26 cellular contexts compared by ENCODE assay signal in the genomic region with DNA sequence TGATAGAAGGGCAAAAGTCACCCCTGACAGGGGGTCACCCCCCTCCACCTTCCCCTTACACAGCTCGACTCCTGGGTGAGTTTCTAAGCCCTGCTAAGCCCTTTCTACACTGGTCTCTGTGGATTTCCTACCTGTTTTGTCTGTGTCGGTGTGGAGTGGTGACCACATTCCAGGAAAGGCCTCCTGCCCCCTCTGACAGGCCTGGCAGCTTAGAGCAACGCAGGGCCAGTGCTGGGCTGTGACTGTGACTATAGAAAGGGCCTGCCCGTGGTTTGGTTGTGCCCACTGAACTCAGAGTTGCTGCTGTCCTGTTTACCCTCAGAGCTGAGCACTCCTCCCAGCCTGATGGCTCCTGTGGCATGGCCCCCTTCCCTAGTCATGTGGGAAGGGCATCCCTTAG.
DNase-seq lines count a peak whose midpoint lies in the region; ATAC-seq, FAIRE-seq and TF ChIP-seq lines count a peak whose summit lies in the region.
"Had no signal": no experiment of that assay in that cellular context is flagged by ENCODE, and none has a peak within 500 bp of the region (broad histone marks: within the 10 kb centered on the region; RNA-seq: fewer than 3 reads in every experiment).

No MANE protein-coding gene starts in this region.

- no peaks in the 10 kb centered on the region for H3K9me3 ChIP-seq in HepG2 (ENCODE audit: low read length)
- no peaks in the 10 kb centered on the region for H3K9me3 ChIP-seq in right lobe of liver
- no peaks in the 10 kb centered on the region for H3K9me3 ChIP-seq in osteoblast (ENCODE audit: low read depth, low read length)

- H3K27me3 ChIP-seq in HepG2 (ENCODE audit: control insufficient read depth in 1 of 2, insufficient read depth in 2 of 2, low read length in 2 of 2) (peaks cover 1 to 28% of the 10 kb centered on the region in 2 experiments; a peak in 2 of 5 replicates), right lobe of liver (no peaks in the 10 kb centered on the region), osteoblast (ENCODE audit: insufficient read depth, low read length) (no peaks in the 10 kb centered on the region)

- DNase-seq in HepG2 (ENCODE audit: low spot score) (no peak), right lobe of liver (no peak), osteoblast (ENCODE audit: insufficient read length, low spot score, missing footprints) (peak; percentile 27), NCI-H1694 (lab: John Stamatoyannopoulos, UW) (no peak), cortex of kidney (lab: John Stamatoyannopoulos, UW) (no peak)
- no peak for DNase-seq in central memory CD8-positive, alpha-beta T cell (ENCODE audit: low spot score in 2 of 2)
- DNase-seq: CD8-positive, alpha-beta memory T cell; DMS 273 treated with DMSO at 0.1 percent for 48 hours; DMS79 treated with DMSO at 0.1 percent for 48 hours; GF-D8; NCI-H1092 treated with DMSO at 0.1 percent for 48 hours; NCI-H1436; NCI-H187 treated with DMSO at 0.1 percent for 48 hours; NCI-H2107; NCI-H446 treated with DMSO at 0.1 percent for 48 hours; NCI-H526; NCI-H82; PC-9; RPMI8226; SHP77 had no signal

- TF ChIP-seq POLR2A in HepG2 (IDR thresholded peaks at IDR 0.05; ENCODE audit: insufficient read depth in 1 of 2, low read depth in 2 of 2, low read length in 2 of 2) (no peak), right lobe of liver (IDR thresholded peaks at IDR 0.05) (no peak)

- 0% methylated on average over 3 of the region's 4 CpGs for WGBS in HepG2 (ENCODE audit: low lambda C conversion rate)
- 72% methylated on average over 2 of the region's 4 CpGs for WGBS in right lobe of liver (ENCODE audit: insufficient coverage, low coverage, low lambda C conversion rate, missing lambda C conversion rate)

- H2AFZ ChIP-seq in HepG2 (ENCODE audit: low read length) = no peak overlapping the region
- no peak overlapping the region for H2AFZ ChIP-seq in osteoblast (ENCODE audit: low read length)
- H2AFZ ChIP-seq: PC-9 had no signal

- H3K9ac ChIP-seq in HepG2 (ENCODE audit: insufficient read depth, low read depth, low read length) = no peak overlapping the region
- H3K9ac ChIP-seq: KMS-11 had no signal

- CTCF ChIA-PET in HepG2 (lab: Yijun Ruan, JAX; ENCODE audit: low intra/inter-chr PET ratio, low total read pairs) = no interaction called here

- no TSS peak for BruUV-seq in HepG2 (replicated peaks; lab: Mats Ljungman, UMichigan)

- peak overlapping the region; percentile 38 for H3K27ac Mint-ChIP-seq in central memory CD8-positive, alpha-beta T cell (ENCODE audit: low read depth)
- no peak overlapping the region for H3K27ac Mint-ChIP-seq in stimulated activated memory B cell treated with anti-CD40 and anti-IgM and Interleukin-4, amounts not matched to agents 10 μg/mL and 1 μg/mL and 100 μg/mL, for 72 hours
- H3K27ac Mint-ChIP-seq: IgD-negative memory B cell had no signal

- no peak for FAIRE-seq in HepG2 (lab: Jason Lieb, UNC)
- FAIRE-seq: GM12891 had no signal

- TF ChIP-seq EP300 in HepG2 (IDR thresholded peaks at IDR 0.05; ENCODE audit: low read depth in 2 of 2, low read length in 2 of 2) (no peak), HepG2 (CRISPR knock-in tag; IDR thresholded peaks at IDR 0.05; ENCODE audit: borderline replicate concordance) (no peak)

- in situ Hi-C loops in HepG2 (cut with HindIII; ENCODE audit: extremely low pct_ligation_motif_present, low pct_unique_long_range_greater_than_20kb) = no loop called here

- POLR2A ChIA-PET in HepG2 (lab: Yijun Ruan, JAX) = no interaction called here

- H4K20me1 ChIP-seq in HepG2 (ENCODE audit: insufficient read depth, low read length) (no peaks in the 10 kb centered on the region), osteoblast (ENCODE audit: insufficient read depth, low read length) (no peaks in the 10 kb centered on the region)

- H3K36me3 ChIP-seq in HepG2 (replicated peaks in 1 of 2; ENCODE audit: control insufficient read depth in 1 of 2, insufficient read depth in 2 of 2, low read length in 2 of 2) (no peaks in the 10 kb centered on the region), right lobe of liver (no peaks in the 10 kb centered on the region), osteoblast (ENCODE audit: insufficient read depth, low read length) (no peaks in the 10 kb centered on the region)

- H3K4me1 ChIP-seq in HepG2 (ENCODE audit: insufficient read depth, low read length) (peaks cover 11% of the 10 kb centered on the region), right lobe of liver (no peaks in the 10 kb centered on the region), osteoblast (ENCODE audit: insufficient read depth, low read length) (peaks cover 18% of the 10 kb centered on the region)

- H3K36me3 Mint-ChIP-seq in central memory CD8-positive, alpha-beta T cell (ENCODE audit: insufficient read depth) = peaks cover 4% of the 10 kb centered on the region
- H3K36me3 Mint-ChIP-seq in stimulated activated memory B cell treated with anti-CD40 and anti-IgM and Interleukin-4, amounts not matched to agents 10 μg/mL and 1 μg/mL and 100 μg/mL, for 72 hours = no peaks in the 10 kb centered on the region
- H3K36me3 Mint-ChIP-seq: IgD-negative memory B cell had no signal

- no peaks in the 10 kb centered on the region for H3K27me3 Mint-ChIP-seq in central memory CD8-positive, alpha-beta T cell
- no peaks in the 10 kb centered on the region for H3K27me3 Mint-ChIP-seq in stimulated activated memory B cell treated with anti-CD40 and anti-IgM and Interleukin-4, amounts not matched to agents 10 μg/mL and 1 μg/mL and 100 μg/mL, for 72 hours
- H3K27me3 Mint-ChIP-seq: CD8-positive, alpha-beta memory T cell had no signal

- no peaks in the 10 kb centered on the region for H3K9me3 Mint-ChIP-seq in central memory CD8-positive, alpha-beta T cell
- no peaks in the 10 kb centered on the region for H3K9me3 Mint-ChIP-seq in stimulated activated memory B cell treated with anti-CD40 and anti-IgM and Interleukin-4, amounts not matched to agents 10 μg/mL and 1 μg/mL and 100 μg/mL, for 72 hours
- H3K9me3 Mint-ChIP-seq: CD8-positive, alpha-beta memory T cell; IgD-negative memory B cell had no signal

- TF ChIP-seq RAD21 in HepG2 (CRISPR knock-in tag; IDR thresholded peaks at IDR 0.05) = no peak

- no peak overlapping the region for H3K27ac ChIP-seq in HepG2 (ENCODE audit: extremely low read length, insufficient read depth, low read length)
- no peak overlapping the region for H3K27ac ChIP-seq in right lobe of liver
- H3K27ac ChIP-seq in osteoblast (ENCODE audit: low read depth, low read length) = no peak overlapping the region
- H3K27ac ChIP-seq: C4-2B, KMS-11, PC-9 had no signal

- no peak for TF ChIP-seq CTCF in HepG2 (CRISPR knock-in tag; IDR thresholded peaks at IDR 0.05)
- TF ChIP-seq CTCF in right lobe of liver (IDR thresholded peaks at IDR 0.05) = no peak
- TF ChIP-seq CTCF in osteoblast (IDR thresholded peaks at IDR 0.05; ENCODE audit: extremely low read depth, low read depth, low read length) = no peak

- H3K79me2 ChIP-seq in HepG2 (ENCODE audit: insufficient read depth, low read length) (no peaks in the 10 kb centered on the region), osteoblast (ENCODE audit: insufficient read depth, low read length) (no peaks in the 10 kb centered on the region)

- H3K4me3 ChIP-seq in HepG2 (replicated peaks in 1 of 3; ENCODE audit: insufficient read depth in 1 of 3, low read depth in 2 of 3, low read length in 3 of 3) (no peak overlapping the region; a peak in 1 of 6 replicates), right lobe of liver (no peak overlapping the region), osteoblast (ENCODE audit: insufficient read depth, low read length) (no peak overlapping the region)
- H3K4me3 ChIP-seq: PC-9 had no signal

- intact Hi-C loops in HepG2 (cut with micrococcal nuclease; ENCODE audit: unreplicated experiment) (no loop called here), right lobe of liver (cut with DNase I) (no loop called here)

- no peak overlapping the region for H3K4me2 ChIP-seq in HepG2 (ENCODE audit: low read depth, low read length)
- H3K4me2 ChIP-seq in osteoblast (ENCODE audit: insufficient read depth, low read length) = no peak overlapping the region
- H3K4me2 ChIP-seq: KMS-11, PC-9 had no signal

- ATAC-seq in HepG2 (peak; percentile 73), right lobe of liver (no peak)
- ATAC-seq in central memory CD8-positive, alpha-beta T cell (replicated peaks; ENCODE audit: extremely low read depth, poor library complexity, severe bottlenecking) = no peak
- no peak for ATAC-seq in stimulated activated memory B cell treated with anti-CD40 and anti-IgM and Interleukin-4, amounts not matched to agents 10 μg/mL and 1 μg/mL and 100 μg/mL, for 72 hours
- ATAC-seq: HCT116 had no signal

- H3K4me3 Mint-ChIP-seq in central memory CD8-positive, alpha-beta T cell = no peak overlapping the region
- no peak overlapping the region for H3K4me3 Mint-ChIP-seq in stimulated activated memory B cell treated with anti-CD40 and anti-IgM and Interleukin-4, amounts not matched to agents 10 μg/mL and 1 μg/mL and 100 μg/mL, for 72 hours
- H3K4me3 Mint-ChIP-seq: CD8-positive, alpha-beta memory T cell; IgD-negative memory B cell had no signal

- H3K4me1 Mint-ChIP-seq in central memory CD8-positive, alpha-beta T cell = peaks cover 24% of the 10 kb centered on the region
- peaks cover 18% of the 10 kb centered on the region for H3K4me1 Mint-ChIP-seq in stimulated activated memory B cell treated with anti-CD40 and anti-IgM and Interleukin-4, amounts not matched to agents 10 μg/mL and 1 μg/mL and 100 μg/mL, for 72 hours

TF ChIP-seq in HepG2, 621 proteins besides CTCF, POLR2A, EP300 and RAD21 (continues in another document):
- TF ChIP-seq ZNF225 (CRISPR knock-in tag; IDR thresholded peaks at IDR 0.05) (no peak), NR2F2 (IDR thresholded peaks at IDR 0.05; ENCODE audit: borderline replicate concordance, low read depth) (no peak), DRAP1 (CRISPR knock-in tag; IDR thresholded peaks at IDR 0.05) (no peak), ATM (IDR thresholded peaks at IDR 0.05; ENCODE audit: borderline replicate concordance) (no peak), ZNF382 (CRISPR knock-in tag; IDR thresholded peaks at IDR 0.05; ENCODE audit: borderline replicate concordance) (no peak), FOSL2 (CRISPR knock-in tag; IDR thresholded peaks at IDR 0.05) (no peak), NR1H2 (CRISPR knock-in tag; IDR thresholded peaks at IDR 0.05; ENCODE audit: borderline replicate concordance, low read depth) (no peak)
- TF ChIP-seq, protein P1, sequence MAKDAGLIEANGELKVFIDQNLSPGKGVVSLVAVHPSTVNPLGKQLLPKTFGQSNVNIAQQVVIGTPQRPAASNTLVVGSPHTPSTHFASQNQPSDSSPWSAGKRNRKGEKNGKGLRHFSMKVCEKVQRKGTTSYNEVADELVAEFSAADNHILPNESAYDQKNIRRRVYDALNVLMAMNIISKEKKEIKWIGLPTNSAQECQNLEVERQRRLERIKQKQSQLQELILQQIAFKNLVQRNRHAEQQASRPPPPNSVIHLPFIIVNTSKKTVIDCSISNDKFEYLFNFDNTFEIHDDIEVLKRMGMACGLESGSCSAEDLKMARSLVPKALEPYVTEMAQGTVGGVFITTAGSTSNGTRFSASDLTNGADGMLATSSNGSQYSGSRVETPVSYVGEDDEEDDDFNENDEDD (CRISPR knock-in tag; IDR thresholded peaks at IDR 0.05; ENCODE audit: borderline replicate concordance) = no peak
